2 cellular contexts compared by ENCODE assay signal in the genomic region with DNA sequence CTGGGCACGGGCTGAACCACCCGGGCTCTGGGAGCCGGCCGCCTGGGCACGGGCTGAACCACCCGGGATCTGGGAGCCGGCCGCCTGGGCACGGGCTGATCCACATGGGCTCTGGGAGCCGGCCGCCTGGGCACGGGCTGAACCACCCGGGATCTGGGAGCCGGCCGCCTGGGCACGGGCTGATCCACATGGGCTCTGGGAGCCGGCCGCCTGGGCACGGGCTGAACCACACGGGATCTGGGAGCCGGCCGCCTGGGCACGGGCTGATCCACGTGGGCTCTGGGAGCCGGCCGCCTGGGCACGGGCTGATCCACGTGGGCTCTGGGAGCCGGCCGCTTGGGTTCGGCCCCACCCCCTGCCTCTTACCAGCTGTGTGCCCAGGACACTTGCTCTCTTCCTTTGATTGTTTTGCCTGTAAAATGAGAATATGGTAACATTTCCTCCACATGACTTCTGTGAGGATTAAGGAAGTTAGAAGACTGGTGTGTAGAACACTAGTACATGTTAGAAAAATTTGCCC. TPM values are rescaled to one million over a fixed set of nuclear protein-coding genes. Genes with fewer than 3 reads are reported as not detected.
"Had no signal": no experiment of that assay in that cellular context is flagged by ENCODE, and none has a peak within 500 bp of the region (broad histone marks: within the 10 kb centered on the region; RNA-seq: fewer than 3 reads in every experiment).

No MANE protein-coding gene starts in this region.

RNA-seq across cellular contexts. Expression of a gene that starts 48.7 kb away (rescaled TPM):
- total RNA-seq: HFFc6, HT1080 had no signal
